18 cellular contexts compared by ENCODE assay signal in the genomic region with DNA sequence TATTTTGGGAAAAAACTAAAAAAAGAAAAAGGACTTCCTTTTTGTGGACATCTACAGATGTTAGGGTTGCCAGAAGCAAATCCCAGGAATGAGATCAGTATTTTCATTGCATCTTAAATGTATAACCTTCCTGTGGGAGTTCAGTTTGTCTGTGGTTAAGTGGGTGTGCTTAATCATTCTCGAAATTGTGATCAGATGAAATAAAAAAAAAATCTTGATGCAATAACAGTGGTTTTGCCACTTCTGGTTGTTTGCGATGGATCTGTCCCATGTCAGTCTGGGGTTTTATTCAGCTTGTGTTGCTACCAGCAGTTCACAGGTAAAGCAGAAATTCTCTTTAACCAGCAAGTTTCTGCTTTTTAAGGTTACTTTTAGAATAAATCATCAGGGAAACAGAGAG.
DNase-seq lines count a peak whose midpoint lies in the region; ATAC-seq and TF ChIP-seq lines count a peak whose summit lies in the region.
"Had no signal": no experiment of that assay in that cellular context is flagged by ENCODE, and none has a peak within 500 bp of the region (broad histone marks: within the 10 kb centered on the region; RNA-seq: fewer than 3 reads in every experiment).

No MANE protein-coding gene starts in this region.

- no peaks in the 10 kb centered on the region for H3K9me3 Mint-ChIP-seq in activated naive CD8-positive, alpha-beta T cell treated with anti-CD3 and anti-CD28 coated beads, Interleukin-2, amount 50 U/mL, for 24 hours
- H3K9me3 Mint-ChIP-seq: endodermal cell, mesothelial cell of epicardium had no signal

- no peaks in the 10 kb centered on the region for H3K27me3 Mint-ChIP-seq in activated naive CD8-positive, alpha-beta T cell treated with anti-CD3 and anti-CD28 coated beads, Interleukin-2, amount 50 U/mL, for 24 hours
- H3K27me3 Mint-ChIP-seq: activated CD8-positive, alpha-beta memory T cell treated with anti-CD3 and anti-CD28 coated beads, Interleukin-2, amount 10 ng/mL, durations not matched to agents 7 days and 5 days had no signal

- H3K36me3 Mint-ChIP-seq in activated naive CD8-positive, alpha-beta T cell treated with anti-CD3 and anti-CD28 coated beads, Interleukin-2, amount 50 U/mL, for 24 hours (ENCODE audit: low read depth): peaks cover 51% of the 10 kb centered on the region

- peaks cover 51% of the 10 kb centered on the region for H3K4me1 Mint-ChIP-seq in activated naive CD8-positive, alpha-beta T cell treated with anti-CD3 and anti-CD28 coated beads, Interleukin-2, amount 50 U/mL, for 24 hours
- H3K4me1 Mint-ChIP-seq: endodermal cell had no signal

- peak; percentile 41 for ATAC-seq in activated naive CD8-positive, alpha-beta T cell treated with anti-CD3 and anti-CD28 coated beads, Interleukin-2, amount 50 U/mL, for 24 hours
- no peak for ATAC-seq in HG02840 (IDR thresholded peaks at IDR 0.05; ENCODE audit: low FRiP score, unreplicated experiment)
- ATAC-seq: activated CD8-positive, alpha-beta memory T cell treated with anti-CD3 and anti-CD28 coated beads, Interleukin-2, amount 10 ng/mL, durations not matched to agents 7 days and 5 days; Right ventricle myocardium inferior had no signal

- H3K4me3 ChIP-seq in AG10803 (ENCODE audit: low read length): no peak overlapping the region
- H3K4me3 ChIP-seq: thoracic aorta had no signal

- DNase-seq in AG10803 (ENCODE audit: low read depth): peak; percentile 34
- peak; percentile 36 for DNase-seq in EH (ENCODE audit: low read depth)
- no peak for DNase-seq in activated naive CD8-positive, alpha-beta T cell treated with anti-CD3 and anti-CD28 coated beads, Interleukin-2, amount 50 U/mL, for 24 hours
- DNase-seq in kidney glomerular epithelial cell (lab: John Stamatoyannopoulos, UW): peak; percentile 5
- no peak for DNase-seq in activated effector memory CD4-positive, alpha-beta T cell treated with anti-CD3 and anti-CD28 coated beads, Interleukin-2, amount 50 U/mL, for 16 hours
- DNase-seq in cortex of kidney (lab: John Stamatoyannopoulos, UW): no peak
- DNase-seq in hepatic stellate cell (ENCODE audit: low spot score): no peak
- DNase-seq: activated CD8-positive, alpha-beta memory T cell treated with anti-CD3 and anti-CD28 coated beads, Interleukin-2, amount 10 ng/mL, durations not matched to agents 7 days and 5 days; endodermal cell; MM.1S; NCI-H1694 treated with DMSO at 0.1 percent for 48 hours; occipital lobe; stimulated activated CD4-positive, alpha-beta T cell treated with anti-CD3 and anti-CD28 coated beads, Interleukin-4, amount 100 ng/mL, for 1 hour had no signal

- peak overlapping the region; percentile 52 for H3K27ac Mint-ChIP-seq in activated naive CD8-positive, alpha-beta T cell treated with anti-CD3 and anti-CD28 coated beads, Interleukin-2, amount 50 U/mL, for 24 hours
- H3K27ac Mint-ChIP-seq: activated CD8-positive, alpha-beta memory T cell treated with anti-CD3 and anti-CD28 coated beads, Interleukin-2, amount 10 ng/mL, durations not matched to agents 7 days and 5 days; endodermal cell; mesothelial cell of epicardium; T-helper 1 cell treated with Interleukin-12 subunit alpha and Interleukin-12 subunit beta and Interleukin-4 antibody, amounts not matched to agents 30 μg/mL and 1 μg/mL, for 36 hours had no signal

- no peak for TF ChIP-seq CTCF in AG10803 (conservative IDR thresholded peaks at IDR 0.05; ENCODE audit: low read length)

- H3K4me3 Mint-ChIP-seq in activated naive CD8-positive, alpha-beta T cell treated with anti-CD3 and anti-CD28 coated beads, Interleukin-2, amount 50 U/mL, for 24 hours: no peak overlapping the region
- H3K4me3 Mint-ChIP-seq: activated CD8-positive, alpha-beta memory T cell treated with anti-CD3 and anti-CD28 coated beads, Interleukin-2, amount 10 ng/mL, durations not matched to agents 7 days and 5 days; endodermal cell; mesothelial cell of epicardium; T-helper 1 cell treated with Interleukin-12 subunit alpha and Interleukin-12 subunit beta and Interleukin-4 antibody, amounts not matched to agents 30 μg/mL and 1 μg/mL, for 36 hours had no signal

Comparison
In these comparisons a context has a peak if more than half of its experiments do, and no peak if none do; other contexts are left out.
1. DNase-seq: peak in AG10803 (single experiment), EH (single experiment) and kidney glomerular epithelial cell (single experiment); none in activated naive CD8-positive, alpha-beta T cell treated with anti-CD3 and anti-CD28 coated beads, Interleukin-2, amount 50 U/mL, for 24 hours (single experiment), activated effector memory CD4-positive, alpha-beta T cell treated with anti-CD3 and anti-CD28 coated beads, Interleukin-2, amount 50 U/mL, for 16 hours (single experiment), cortex of kidney (single experiment) and hepatic stellate cell (single experiment).